Comparison of ENCODE assay signal across 8 cellular contexts in the genomic region with DNA sequence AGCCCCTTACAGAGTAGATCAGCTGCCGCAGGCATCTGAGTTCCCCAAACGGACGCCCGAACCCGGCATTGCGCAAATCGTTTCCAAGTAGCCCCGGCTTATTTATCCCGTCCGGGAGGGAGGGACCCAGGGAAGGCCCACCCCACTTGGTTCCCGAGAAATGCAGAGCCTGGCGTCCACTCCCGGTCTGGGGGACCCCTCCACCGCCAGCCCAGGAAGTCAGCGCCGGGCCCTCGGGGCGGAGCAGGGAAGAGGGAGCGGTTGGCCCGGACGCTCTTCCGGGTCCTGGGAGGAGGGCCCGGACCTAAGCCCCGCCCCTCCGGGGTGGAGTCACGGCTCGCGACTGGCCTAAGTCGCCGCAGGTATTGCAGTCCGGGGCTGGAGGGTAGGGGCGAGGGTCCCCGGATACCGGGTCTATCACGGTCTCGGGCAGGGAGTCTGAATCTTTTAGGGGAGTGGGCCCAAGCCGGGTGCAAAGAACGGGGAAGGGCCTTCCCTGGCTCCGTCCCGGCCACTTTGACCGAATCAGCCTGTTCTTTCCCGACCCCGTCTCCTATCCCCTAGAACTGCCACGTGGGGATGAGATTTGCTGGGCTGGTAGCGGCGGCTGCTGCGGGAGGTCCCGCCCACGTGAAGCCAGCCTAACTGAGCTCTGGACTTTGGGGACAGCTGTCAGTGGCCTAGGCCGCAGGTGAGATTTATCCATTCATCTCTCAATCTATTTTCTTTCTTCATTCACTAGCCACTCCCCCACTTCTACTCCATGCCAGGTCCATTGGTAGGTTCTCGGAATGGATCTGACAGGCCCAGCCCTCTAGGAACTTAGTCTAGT. TPM values are rescaled to one million over a fixed set of nuclear protein-coding genes. Genes with fewer than 3 reads are reported as not detected.
A peak's percentile ranks its signal among the peaks of the same experiment; 100 is the strongest.
DNase-seq lines count a peak whose midpoint lies in the region; ATAC-seq and TF ChIP-seq lines count a peak whose summit lies in the region.

A gene with protein sequence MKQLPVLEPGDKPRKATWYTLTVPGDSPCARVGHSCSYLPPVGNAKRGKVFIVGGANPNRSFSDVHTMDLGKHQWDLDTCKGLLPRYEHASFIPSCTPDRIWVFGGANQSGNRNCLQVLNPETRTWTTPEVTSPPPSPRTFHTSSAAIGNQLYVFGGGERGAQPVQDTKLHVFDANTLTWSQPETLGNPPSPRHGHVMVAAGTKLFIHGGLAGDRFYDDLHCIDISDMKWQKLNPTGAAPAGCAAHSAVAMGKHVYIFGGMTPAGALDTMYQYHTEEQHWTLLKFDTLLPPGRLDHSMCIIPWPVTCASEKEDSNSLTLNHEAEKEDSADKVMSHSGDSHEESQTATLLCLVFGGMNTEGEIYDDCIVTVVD (plus strand): TSS at position 327 of the 832 bp plus-strand sequence. CDS start 2,472 bp downstream, outside the sequence.

- no peak for TF ChIP-seq CTCF in epithelial cell of proximal tubule (conservative IDR thresholded peaks at IDR 0.05; ENCODE audit: low read depth, low read length)

- peak within 1 kb of the TSS; percentile 93 for H3K9ac ChIP-seq in mucosa of rectum (ENCODE audit: low read depth in 1 of 2, low read length in 2 of 2)

- peaks cover 3 to 4% of the 10 kb centered on the region in 2 donors for H3K36me3 ChIP-seq in mucosa of rectum (ENCODE audit: control insufficient read depth in 2 of 2, insufficient read depth in 2 of 2, low read length in 2 of 2)

- H3K4me3 ChIP-seq in epithelial cell of proximal tubule (ENCODE audit: low read depth, low read length) (peak within 1 kb of the TSS; percentile 93), mucosa of rectum (ENCODE audit: low read length in 2 of 2) (peak within 1 kb of the TSS; percentile 89 to 99)

- peak; percentile 96 for DNase-seq in DMS 273 (lab: John Stamatoyannopoulos, UW; ENCODE audit: unreplicated experiment)
- DNase-seq in HuH-7.5 (ENCODE audit: low spot score), result peak; percentile 86
- DNase-seq in OCI-M2 (lab: John Stamatoyannopoulos, UW; ENCODE audit: unreplicated experiment), result peak; percentile 88
- peak; percentile 93 for DNase-seq in activated T-cell treated with anti-CD3 and anti-CD28 coated beads for 48 hours (ENCODE audit: low read depth)
- DNase-seq in epithelial cell of proximal tubule (ENCODE audit: low read depth), result peak; percentile 31
- DNase-seq in stimulated activated CD8-positive, alpha-beta memory T cell treated with anti-CD3 and anti-CD28 coated beads, Interleukin-4, amount 100 ng/mL, for 48 hours, result peak; percentile 97

- H3K27me3 ChIP-seq in mucosa of rectum (ENCODE audit: control insufficient read depth in 2 of 2, insufficient read depth in 2 of 2, low read length in 2 of 2), result no peaks in the 10 kb centered on the region

- peak; percentile 94 for ATAC-seq in GM21526 (IDR thresholded peaks at IDR 0.05; ENCODE audit: low FRiP score, unreplicated experiment)

- H3K27ac ChIP-seq in mucosa of rectum (ENCODE audit: low read depth in 2 of 2, low read length in 2 of 2), result peak within 1 kb of the TSS; percentile 92 to 93

- H3K4me1 ChIP-seq in mucosa of rectum (ENCODE audit: control insufficient read depth in 2 of 2, insufficient read depth in 2 of 2, low read length in 2 of 2), result peaks cover 5 to 7% of the 10 kb centered on the region in 2 donors

- no peaks in the 10 kb centered on the region for H3K9me3 ChIP-seq in mucosa of rectum (ENCODE audit: control insufficient read depth in 2 of 2, low read length in 2 of 2)

RNA-seq across cellular contexts. Expression of the gene that starts here (rescaled TPM):
- total RNA-seq in epithelial cell of proximal tubule, result 20.3 and 37.9 TPM in 2 replicates

Comparison
In these comparisons a context has a peak if more than half of its experiments do, and no peak if none do; other contexts are left out.
1. Peak in every context shown above with its lines: DNase-seq, ATAC-seq, H3K4me3 ChIP-seq and H3K27ac ChIP-seq.
2. DNase-seq: peak in every context shown above with its lines; median percentile 97 in stimulated activated CD8-positive, alpha-beta memory T cell treated with anti-CD3 and anti-CD28 coated beads, Interleukin-4, amount 100 ng/mL, for 48 hours; 96 in DMS 273; 93 in activated T-cell treated with anti-CD3 and anti-CD28 coated beads for 48 hours; 88 in OCI-M2; 86 in HuH-7.5; 31 in epithelial cell of proximal tubule.